Comparison of ENCODE assay signal across 1 cellular context in the genomic region with DNA sequence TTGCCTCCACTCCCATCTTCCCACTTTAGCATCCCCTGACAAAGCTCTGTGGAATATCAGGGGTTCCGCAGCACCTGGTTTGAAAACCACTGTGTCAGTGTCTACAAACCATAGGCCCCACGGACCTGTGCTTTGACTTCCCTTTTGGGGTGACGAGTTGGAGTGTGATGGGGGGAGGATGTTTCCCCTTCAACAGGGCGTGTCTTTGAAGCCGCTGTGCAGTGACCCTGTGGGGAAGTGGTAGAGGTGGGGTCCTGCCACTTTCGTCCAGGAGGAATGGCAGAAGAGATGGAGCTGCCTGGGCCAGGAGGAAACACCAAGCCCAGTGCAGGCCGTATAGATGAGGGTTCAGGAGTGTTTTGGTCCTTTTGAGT.
TF ChIP-seq lines count a peak whose summit lies in the region.

No MANE protein-coding gene starts in this region.

TF ChIP-seq in K562, 482 proteins besides CTCF, POLR2A, EP300 and RAD21:
- TF ChIP-seq POLR2H (tag; IDR thresholded peaks at IDR 0.05; ENCODE audit: low read depth) (0 out of 2 replicates have a peak, but pooled peaks have one; percentile 29), ELF2 (CRISPR knock-in tag; IDR thresholded peaks at IDR 0.05) (no peak), BDP1 (IDR thresholded peaks at IDR 0.05; ENCODE audit: insufficient read depth, insufficient read length) (no peak), SAFB2 (IDR thresholded peaks at IDR 0.05; ENCODE audit: borderline replicate concordance, low read depth, low read length, severe bottlenecking) (no peak), EGR1 (conservative IDR thresholded peaks at IDR 0.05) (no peak), NEUROD1 (IDR thresholded peaks at IDR 0.05; ENCODE audit: borderline replicate concordance, low read depth, low read length, partially characterized antibody) (no peak)
- TF ChIP-seq, protein P1, sequence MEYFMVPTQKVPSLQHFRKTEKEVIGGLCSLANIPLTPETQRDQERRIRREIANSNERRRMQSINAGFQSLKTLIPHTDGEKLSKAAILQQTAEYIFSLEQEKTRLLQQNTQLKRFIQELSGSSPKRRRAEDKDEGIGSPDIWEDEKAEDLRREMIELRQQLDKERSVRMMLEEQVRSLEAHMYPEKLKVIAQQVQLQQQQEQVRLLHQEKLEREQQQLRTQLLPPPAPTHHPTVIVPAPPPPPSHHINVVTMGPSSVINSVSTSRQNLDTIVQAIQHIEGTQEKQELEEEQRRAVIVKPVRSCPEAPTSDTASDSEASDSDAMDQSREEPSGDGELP (CRISPR knock-in tag; IDR thresholded peaks at IDR 0.05; ENCODE audit: borderline replicate concordance), result 0 out of 2 replicates have a peak, but pooled peaks have one; percentile 20
- TF ChIP-seq, protein P2, sequence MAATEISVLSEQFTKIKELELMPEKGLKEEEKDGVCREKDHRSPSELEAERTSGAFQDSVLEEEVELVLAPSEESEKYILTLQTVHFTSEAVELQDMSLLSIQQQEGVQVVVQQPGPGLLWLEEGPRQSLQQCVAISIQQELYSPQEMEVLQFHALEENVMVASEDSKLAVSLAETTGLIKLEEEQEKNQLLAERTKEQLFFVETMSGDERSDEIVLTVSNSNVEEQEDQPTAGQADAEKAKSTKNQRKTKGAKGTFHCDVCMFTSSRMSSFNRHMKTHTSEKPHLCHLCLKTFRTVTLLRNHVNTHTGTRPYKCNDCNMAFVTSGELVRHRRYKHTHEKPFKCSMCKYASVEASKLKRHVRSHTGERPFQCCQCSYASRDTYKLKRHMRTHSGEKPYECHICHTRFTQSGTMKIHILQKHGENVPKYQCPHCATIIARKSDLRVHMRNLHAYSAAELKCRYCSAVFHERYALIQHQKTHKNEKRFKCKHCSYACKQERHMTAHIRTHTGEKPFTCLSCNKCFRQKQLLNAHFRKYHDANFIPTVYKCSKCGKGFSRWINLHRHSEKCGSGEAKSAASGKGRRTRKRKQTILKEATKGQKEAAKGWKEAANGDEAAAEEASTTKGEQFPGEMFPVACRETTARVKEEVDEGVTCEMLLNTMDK (IDR thresholded peaks at IDR 0.05; ENCODE audit: borderline replicate concordance, insufficient read depth, low read depth, low read length, poor library complexity, severe bottlenecking), result no peak
- TF ChIP-seq, protein P3, sequence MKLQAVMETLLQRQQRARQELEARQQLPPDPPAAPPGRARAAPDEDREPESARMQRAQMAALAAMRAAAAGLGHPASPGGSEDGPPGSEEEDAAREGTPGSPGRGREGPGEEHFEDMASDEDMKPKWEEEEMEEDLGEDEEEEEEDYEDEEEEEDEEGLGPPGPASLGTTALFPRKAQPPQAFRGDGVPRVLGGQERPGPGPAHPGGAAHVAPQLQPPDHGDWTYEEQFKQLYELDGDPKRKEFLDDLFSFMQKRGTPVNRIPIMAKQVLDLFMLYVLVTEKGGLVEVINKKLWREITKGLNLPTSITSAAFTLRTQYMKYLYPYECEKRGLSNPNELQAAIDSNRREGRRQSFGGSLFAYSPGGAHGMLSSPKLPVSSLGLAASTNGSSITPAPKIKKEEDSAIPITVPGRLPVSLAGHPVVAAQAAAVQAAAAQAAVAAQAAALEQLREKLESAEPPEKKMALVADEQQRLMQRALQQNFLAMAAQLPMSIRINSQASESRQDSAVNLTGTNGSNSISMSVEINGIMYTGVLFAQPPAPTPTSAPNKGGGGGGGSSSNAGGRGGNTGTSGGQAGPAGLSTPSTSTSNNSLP (IDR thresholded peaks at IDR 0.05; ENCODE audit: borderline replicate concordance, low read depth, low read length), result no peak
